ENCODE assay signal across 1 cellular context in the genomic region with DNA sequence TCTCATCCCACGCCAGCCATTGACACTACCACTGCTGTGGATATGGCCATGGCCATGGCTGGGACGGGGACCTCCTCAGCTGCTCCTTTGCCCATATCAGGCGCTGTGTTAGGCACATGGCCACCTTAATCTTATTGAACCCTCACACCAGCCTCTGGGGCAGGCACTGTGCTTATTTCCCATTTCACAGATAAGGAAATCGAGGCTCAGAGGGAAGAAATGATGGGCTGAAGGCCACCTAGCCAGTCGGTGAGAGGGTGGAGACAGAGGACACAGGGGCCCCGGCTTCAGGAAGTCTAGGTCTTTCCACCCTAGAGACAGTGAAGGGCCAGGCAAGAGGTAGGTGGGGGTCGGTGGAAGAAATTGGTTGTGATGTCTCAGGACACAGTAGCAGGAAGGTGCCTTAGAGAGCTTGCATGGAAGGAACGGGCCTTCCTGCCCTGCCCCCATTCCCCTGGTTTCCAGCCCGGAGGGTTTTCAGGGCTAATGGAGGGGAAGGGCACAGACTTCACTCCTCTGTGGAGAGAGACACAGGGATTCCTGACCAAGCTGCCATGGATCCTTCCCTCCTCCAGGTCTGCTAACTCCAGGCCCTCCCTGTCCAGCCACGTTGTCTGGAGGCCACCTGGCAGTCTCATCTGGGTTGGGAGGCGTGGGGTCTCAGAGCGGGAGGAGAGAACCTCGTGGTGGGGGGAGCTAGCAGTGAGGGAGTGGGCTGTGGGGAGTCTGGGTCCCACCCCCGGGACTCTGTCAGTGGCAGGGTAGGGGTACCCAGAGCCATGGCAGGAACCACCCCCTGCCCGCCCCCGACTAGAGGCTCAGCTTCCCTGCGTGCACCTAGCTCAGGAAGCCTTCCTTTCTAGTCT.
TF ChIP-seq lines count a peak whose summit lies in the region.

No MANE protein-coding gene starts in this region.

TF ChIP-seq in K562, 482 proteins besides CTCF, POLR2A, EP300 and RAD21 (continued from another document):
- TF ChIP-seq, protein P1, sequence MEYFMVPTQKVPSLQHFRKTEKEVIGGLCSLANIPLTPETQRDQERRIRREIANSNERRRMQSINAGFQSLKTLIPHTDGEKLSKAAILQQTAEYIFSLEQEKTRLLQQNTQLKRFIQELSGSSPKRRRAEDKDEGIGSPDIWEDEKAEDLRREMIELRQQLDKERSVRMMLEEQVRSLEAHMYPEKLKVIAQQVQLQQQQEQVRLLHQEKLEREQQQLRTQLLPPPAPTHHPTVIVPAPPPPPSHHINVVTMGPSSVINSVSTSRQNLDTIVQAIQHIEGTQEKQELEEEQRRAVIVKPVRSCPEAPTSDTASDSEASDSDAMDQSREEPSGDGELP (CRISPR knock-in tag; IDR thresholded peaks at IDR 0.05; ENCODE audit: borderline replicate concordance) = peak; percentile 14; the same call in 1 of the 2 replicates
- TF ChIP-seq BCOR (IDR thresholded peaks at IDR 0.05) = peak; percentile 74; the same call in 1 of the 2 replicates
